In the genomic region with DNA sequence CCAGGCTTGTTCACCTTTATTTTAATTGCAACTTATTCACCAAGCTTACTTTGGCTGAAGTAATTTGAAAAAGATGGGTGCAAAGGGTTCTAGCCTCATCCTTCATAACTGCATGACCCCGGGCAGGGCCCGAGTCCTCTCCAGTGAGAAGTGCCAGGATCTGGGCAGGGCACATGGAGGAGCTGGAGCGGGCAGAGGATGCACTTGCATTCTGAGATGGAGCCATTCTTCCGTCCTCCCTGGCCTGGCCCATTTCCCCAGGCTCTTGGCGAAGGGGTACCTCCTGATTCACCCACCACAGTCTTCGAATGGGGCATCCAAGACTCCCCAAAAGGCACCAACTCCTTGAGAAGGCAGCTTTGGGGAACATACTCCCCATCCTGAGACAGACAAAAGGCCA, we compare ENCODE assay signal across 21 cellular contexts. TPM values are rescaled to one million over a fixed set of nuclear protein-coding genes. Genes with fewer than 3 reads are reported as not detected.
DNase-seq lines count a peak whose midpoint lies in the region; ATAC-seq, FAIRE-seq and TF ChIP-seq lines count a peak whose summit lies in the region.
"Had no signal": no experiment of that assay in that cellular context is flagged by ENCODE, and none has a peak within 500 bp of the region (broad histone marks: within the 10 kb centered on the region; RNA-seq: fewer than 3 reads in every experiment).

No MANE protein-coding gene starts in this region.

- no peak overlapping the region for H3K27ac ChIP-seq in CD4-positive, alpha-beta T cell (ENCODE audit: low read depth, low read length)
- H3K27ac ChIP-seq in kidney (ENCODE audit: low read depth in 2 of 2, low read length in 2 of 2) (no peak overlapping the region), sigmoid colon (peak overlapping the region in 3 of 4 donors; percentile 95 to 99 (median 98)), stomach (peak overlapping the region in 1 of 5 donors; percentile 97)

- no peak overlapping the region for H3K4me3 ChIP-seq in kidney (ENCODE audit: low read length in 2 of 2)
- no peak overlapping the region for H3K4me3 ChIP-seq in sigmoid colon
- no peak overlapping the region for H3K4me3 ChIP-seq in stomach

- no peaks in the 10 kb centered on the region for H3K27me3 Mint-ChIP-seq in CD4-positive, alpha-beta T cell
- peaks cover 16% of the 10 kb centered on the region for H3K27me3 Mint-ChIP-seq in activated T-helper 1 cell treated with anti-CD3 and anti-CD28 coated beads, Interleukin-12 subunit alpha, Interleukin-12 subunit beta, Interleukin-2, Interleukin-4 antibody, amounts not matched to agents 30 ng/mL and 10 ng/mL and 1 ng/mL, durations not matched to agents 14 hours and 24 hours and 36 hours (ENCODE audit: insufficient read depth)

- H3K4me3 Mint-ChIP-seq in CD4-positive, alpha-beta T cell: peak overlapping the region; percentile 20
- peak overlapping the region; percentile 39 for H3K4me3 Mint-ChIP-seq in activated T-helper 1 cell treated with anti-CD3 and anti-CD28 coated beads, Interleukin-12 subunit alpha, Interleukin-12 subunit beta, Interleukin-2, Interleukin-4 antibody, amounts not matched to agents 30 ng/mL and 10 ng/mL and 1 ng/mL, durations not matched to agents 14 hours and 24 hours and 36 hours

- TF ChIP-seq POLR2A in sigmoid colon (IDR thresholded peaks at IDR 0.05) (no peak), stomach (IDR thresholded peaks at IDR 0.05) (no peak)

- no peaks in the 10 kb centered on the region for H3K9me3 Mint-ChIP-seq in CD4-positive, alpha-beta T cell
- no peaks in the 10 kb centered on the region for H3K9me3 Mint-ChIP-seq in activated T-helper 1 cell treated with anti-CD3 and anti-CD28 coated beads, Interleukin-12 subunit alpha, Interleukin-12 subunit beta, Interleukin-2, Interleukin-4 antibody, amounts not matched to agents 30 ng/mL and 10 ng/mL and 1 ng/mL, durations not matched to agents 14 hours and 24 hours and 36 hours

- TF ChIP-seq CTCF in CD4-positive, alpha-beta T cell (IDR thresholded peaks at IDR 0.05): no peak
- no peak for TF ChIP-seq CTCF in kidney (IDR thresholded peaks at IDR 0.05; ENCODE audit: borderline replicate concordance, extremely low read depth, insufficient read depth)
- TF ChIP-seq CTCF in sigmoid colon (IDR thresholded peaks at IDR 0.05): no peak
- no peak for TF ChIP-seq CTCF in stomach (IDR thresholded peaks at IDR 0.05)

- DNase-seq in CD4-positive, alpha-beta T cell: no peak
- no peak for DNase-seq in activated T-helper 1 cell treated with anti-CD3 and anti-CD28 coated beads, Interleukin-12 subunit alpha, Interleukin-12 subunit beta, Interleukin-2, Interleukin-4 antibody, amounts not matched to agents 30 ng/mL and 10 ng/mL and 1 ng/mL, durations not matched to agents 14 hours and 24 hours and 36 hours (ENCODE audit: low spot score)
- DNase-seq in kidney (peak; percentile 62), sigmoid colon (no peak), stomach (no peak), NCI-H446 (lab: John Stamatoyannopoulos, UW) (no peak)
- DNase-seq in stimulated activated CD4-positive, alpha-beta T cell treated with anti-CD3 and anti-CD28 coated beads, Interleukin-4, amount 100 ng/mL, for 24 hours: no peak
- DNase-seq: C1 segment of cervical spinal cord, DMS 273 treated with DMSO at 0.1 percent for 48 hours, DND-41, Kasumi-1, MG63, NCI-H1092, NCI-H1436 treated with DMSO at 0.1 percent for 48 hours, NCI-H2029, NCI-H2171, NCI-H69, Peyer's patch had no signal

- H3K4me1 ChIP-seq in kidney (ENCODE audit: control insufficient read depth in 1 of 2, insufficient read depth in 1 of 2, low read depth in 1 of 2, low read length in 2 of 2) (peaks cover 5 to 25% of the 10 kb centered on the region in 2 donors), sigmoid colon (peaks cover 0 to 35% (median 31%) of the 10 kb centered on the region in 4 donors), stomach (peaks cover 41 to 47% (median 45%) of the 10 kb centered on the region in 4 donors)

- H3K4me1 Mint-ChIP-seq in CD4-positive, alpha-beta T cell (ENCODE audit: low read depth): peaks cover 17% of the 10 kb centered on the region
- peaks cover 20% of the 10 kb centered on the region for H3K4me1 Mint-ChIP-seq in activated T-helper 1 cell treated with anti-CD3 and anti-CD28 coated beads, Interleukin-12 subunit alpha, Interleukin-12 subunit beta, Interleukin-2, Interleukin-4 antibody, amounts not matched to agents 30 ng/mL and 10 ng/mL and 1 ng/mL, durations not matched to agents 14 hours and 24 hours and 36 hours (ENCODE audit: low read depth)

- no peak for FAIRE-seq in kidney (lab: Jason Lieb, UNC)
- FAIRE-seq: H1 had no signal

- no peak for ATAC-seq in CD4-positive, alpha-beta T cell (ENCODE audit: poor library complexity)
- no peak for ATAC-seq in HG03025 (IDR thresholded peaks at IDR 0.05; ENCODE audit: low FRiP score, unreplicated experiment)
- ATAC-seq: Right ventricle myocardium inferior had no signal

- no peaks in the 10 kb centered on the region for H3K9me3 ChIP-seq in CD4-positive, alpha-beta T cell (ENCODE audit: control insufficient read depth, low read length)
- no peaks in the 10 kb centered on the region for H3K9me3 ChIP-seq in kidney (ENCODE audit: control insufficient read depth in 1 of 2, low read length in 2 of 2)
- H3K9me3 ChIP-seq in sigmoid colon: no peaks in the 10 kb centered on the region
- no peaks in the 10 kb centered on the region for H3K9me3 ChIP-seq in stomach
- H3K9me3 ChIP-seq: MG63, Peyer's patch had no signal

- H3K27ac Mint-ChIP-seq in CD4-positive, alpha-beta T cell: no peak overlapping the region
- H3K27ac Mint-ChIP-seq in activated T-helper 1 cell treated with anti-CD3 and anti-CD28 coated beads, Interleukin-12 subunit alpha, Interleukin-12 subunit beta, Interleukin-2, Interleukin-4 antibody, amounts not matched to agents 30 ng/mL and 10 ng/mL and 1 ng/mL, durations not matched to agents 14 hours and 24 hours and 36 hours: no peak overlapping the region

- POLR2A ChIA-PET in CD4-positive, alpha-beta T cell (lab: Charles Lee): no interaction called here

- H3K9ac ChIP-seq in kidney (ENCODE audit: low read length in 2 of 2): no peak overlapping the region

- H3K36me3 ChIP-seq in kidney (ENCODE audit: control insufficient read depth in 1 of 2, insufficient read depth in 2 of 2, low read length in 2 of 2) (no peaks in the 10 kb centered on the region), sigmoid colon (no peaks in the 10 kb centered on the region), stomach (no peaks in the 10 kb centered on the region)
- H3K36me3 ChIP-seq: MG63, Peyer's patch had no signal

- 79 to 89% methylated on average over 6 of the region's 6 CpGs for WGBS in sigmoid colon, 2 donors
- 72 to 86% (median 79%) methylated on average over 6 of the region's 6 CpGs for WGBS in stomach, 5 donors

- H3K36me3 Mint-ChIP-seq in CD4-positive, alpha-beta T cell (ENCODE audit: low read depth): no peaks in the 10 kb centered on the region
- H3K36me3 Mint-ChIP-seq in activated T-helper 1 cell treated with anti-CD3 and anti-CD28 coated beads, Interleukin-12 subunit alpha, Interleukin-12 subunit beta, Interleukin-2, Interleukin-4 antibody, amounts not matched to agents 30 ng/mL and 10 ng/mL and 1 ng/mL, durations not matched to agents 14 hours and 24 hours and 36 hours (ENCODE audit: low read depth): no peaks in the 10 kb centered on the region

- H3K27me3 ChIP-seq in CD4-positive, alpha-beta T cell (ENCODE audit: control insufficient read depth, insufficient read depth, low read length): no peaks in the 10 kb centered on the region
- H3K27me3 ChIP-seq in sigmoid colon: no peaks in the 10 kb centered on the region
- H3K27me3 ChIP-seq in stomach: no peaks in the 10 kb centered on the region
- H3K27me3 ChIP-seq: MG63, Peyer's patch had no signal

- CTCF ChIA-PET in CD4-positive, alpha-beta T cell (lab: Charles Lee): no interaction called here

- intact Hi-C loops in CD4-positive, alpha-beta T cell (cut with DNase I, micrococcal nuclease): loop anchor here (2.0 to 5.0 kb wide), 5 partner anchors 137 to 476 kb away; no protein-coding TSS in a partner anchor
- intact Hi-C loops in activated T-helper 1 cell treated with anti-CD3 and anti-CD28 coated beads, Interleukin-12 subunit alpha, Interleukin-12 subunit beta, Interleukin-2, Interleukin-4 antibody, amounts not matched to agents 30 ng/mL and 10 ng/mL and 1 ng/mL, durations not matched to agents 14 hours and 24 hours and 36 hours (cut with micrococcal nuclease): loop anchor here (5.0 kb wide), 3 partner anchors 187 to 977 kb away; partner anchors contain the start of genes IFT122 and RPN1
- intact Hi-C loops in kidney (cut with DNase I) (no loop called here), sigmoid colon (cut with DNase I) (loop anchor here (10.0 kb wide), 1 partner anchor 376 kb away; no protein-coding TSS in a partner anchor), stomach (cut with DNase I; ENCODE audit: low total_unique reads) (no loop called here)

- TF ChIP-seq EP300 in sigmoid colon (IDR thresholded peaks at IDR 0.05): no peak
- no peak for TF ChIP-seq EP300 in stomach (IDR thresholded peaks at IDR 0.05)

RNA-seq across cellular contexts. Expression of gene PLXND1, which starts 22.5 kb away (rescaled TPM):
- total RNA-seq in CD4-positive, alpha-beta T cell: 10 to 100 TPM; 61.7 to 62.5 TPM
- total RNA-seq in activated T-helper 1 cell treated with anti-CD3 and anti-CD28 coated beads, Interleukin-12 subunit alpha, Interleukin-12 subunit beta, Interleukin-2, Interleukin-4 antibody, amounts not matched to agents 30 ng/mL and 10 ng/mL and 1 ng/mL, durations not matched to agents 14 hours and 24 hours and 36 hours: 1.3 and 1.7 TPM in 2 replicates
- 152 TPM for total RNA-seq in kidney
- 67.0 TPM for polyA plus RNA-seq in kidney (ENCODE audit: insufficient read depth, low read depth, low replicate concordance)
- total RNA-seq in sigmoid colon: 10 to 100 TPM; 36.9 to 77.0 (median 61.8) TPM
- polyA plus RNA-seq in sigmoid colon: 10 to 100 TPM in 2 of 3 donors, 1 to 10 TPM in 1; 9.6 to 42.0 (median 15.7) TPM
- 100 to 1,000 TPM in 2 of 5 donors, 10 to 100 TPM in 3; 53.1 to 251 (median 65.2) TPM for total RNA-seq in stomach
- 10 to 100 TPM; 22.6 to 44.7 (median 32.0) TPM for polyA plus RNA-seq in stomach

Comparison
In these comparisons a context has a peak if more than half of its experiments do, and no peak if none do; other contexts are left out.
1. H3K27ac ChIP-seq: peak in sigmoid colon (3 of 4); none in CD4-positive, alpha-beta T cell (single experiment) and kidney (0 of 2).
2. RNA of gene PLXND1, which starts 22.5 kb away (total RNA-seq): 152 TPM in kidney (single experiment), 36.9 to 77.0 TPM in sigmoid colon, 53.1 to 251 TPM in stomach and 61.7 to 62.5 TPM in CD4-positive, alpha-beta T cell; 1.3 to 1.7 TPM in activated T-helper 1 cell treated with anti-CD3 and anti-CD28 coated beads, Interleukin-12 subunit alpha, Interleukin-12 subunit beta, Interleukin-2, Interleukin-4 antibody, amounts not matched to agents 30 ng/mL and 10 ng/mL and 1 ng/mL, durations not matched to agents 14 hours and 24 hours and 36 hours; every median in the first group is over 10 times any median in the second.
3. intact Hi-C loops: an anchor here in CD4-positive, alpha-beta T cell (2.0 to 5.0 kb wide), activated T-helper 1 cell treated with anti-CD3 and anti-CD28 coated beads, Interleukin-12 subunit alpha, Interleukin-12 subunit beta, Interleukin-2, Interleukin-4 antibody, amounts not matched to agents 30 ng/mL and 10 ng/mL and 1 ng/mL, durations not matched to agents 14 hours and 24 hours and 36 hours (5.0 kb wide) and sigmoid colon (10.0 kb wide); none called in kidney and stomach.